18 cellular contexts compared by ENCODE assay signal in the genomic region with DNA sequence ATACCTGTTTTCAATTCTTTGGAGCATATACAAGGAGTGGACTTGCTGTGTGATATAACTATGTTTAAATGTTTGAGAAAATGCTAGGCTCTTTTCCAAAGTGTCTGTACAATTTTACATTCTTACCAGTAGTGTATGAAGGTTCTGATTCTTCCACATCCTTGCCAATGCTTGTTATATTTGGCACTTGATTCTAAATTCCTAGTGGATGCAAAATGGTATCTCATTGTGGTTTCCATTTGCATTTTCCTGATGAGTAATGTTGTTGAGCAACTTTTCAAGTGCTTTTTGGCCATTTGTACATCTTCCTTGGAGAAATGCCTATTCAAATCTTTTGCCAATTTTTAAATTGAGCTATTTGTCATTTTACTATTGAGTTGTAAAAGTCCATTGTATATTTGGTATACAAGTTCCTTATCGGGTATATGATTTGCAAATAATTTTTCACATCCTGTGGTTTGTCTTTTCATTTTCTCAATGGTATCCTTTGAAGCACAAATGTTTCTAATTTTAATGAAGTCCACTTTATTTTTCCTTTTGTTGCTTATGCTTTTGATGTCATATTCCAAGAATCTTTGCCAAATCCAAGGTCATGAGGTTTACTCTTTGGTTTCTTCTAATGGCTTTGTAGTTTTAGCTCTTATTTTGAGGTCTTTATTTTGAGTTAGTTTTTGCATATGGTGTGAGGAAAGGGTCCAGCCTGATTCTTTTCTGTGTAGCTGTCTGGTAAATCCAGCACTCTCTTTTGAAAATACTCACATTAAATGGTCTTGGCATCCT. TPM values are rescaled to one million over a fixed set of nuclear protein-coding genes. Genes with fewer than 3 reads are reported as not detected.
DNase-seq lines count a peak whose midpoint lies in the region; ATAC-seq and TF ChIP-seq lines count a peak whose summit lies in the region.
"Had no signal": no experiment of that assay in that cellular context is flagged by ENCODE, and none has a peak within 500 bp of the region (broad histone marks: within the 10 kb centered on the region; RNA-seq: fewer than 3 reads in every experiment).

No MANE protein-coding gene starts in this region.

- no peaks in the 10 kb centered on the region for H3K27me3 Mint-ChIP-seq in glutamatergic neuron (ENCODE audit: unreplicated experiment)

- H3K4me1 ChIP-seq in left lung = no peaks in the 10 kb centered on the region
- H3K4me1 ChIP-seq: gastrocnemius medialis, SJCRH30 had no signal

- H3K4me3 Mint-ChIP-seq in glutamatergic neuron (ENCODE audit: unreplicated experiment) = no peak overlapping the region
- H3K4me3 Mint-ChIP-seq: activated T-cell treated with anti-CD3 and anti-CD28 coated beads, Interleukin-2, amount 50 U/mL, for 72 hours; central memory CD8-positive, alpha-beta T cell; natural killer cell treated with Interleukin-12 subunit alpha and Interleukin-12 subunit beta and Interleukin-15 and Interleukin-18, amount 100 ng/mL, for 72 hours had no signal

- TF ChIP-seq CTCF in cardiac fibroblast (IDR thresholded peaks at IDR 0.05; ENCODE audit: low read depth, low read length) (peak; percentile 30), left lung (IDR thresholded peaks at IDR 0.05) (no peak), glutamatergic neuron (IDR thresholded peaks at IDR 0.05; ENCODE audit: partially characterized antibody, unreplicated experiment) (no peak)

- H3K4me3 ChIP-seq in cardiac fibroblast (replicated peaks in 1 of 2; ENCODE audit: low read depth in 2 of 2, low read length in 2 of 2) = no peak overlapping the region
- H3K4me3 ChIP-seq in left lung = no peak overlapping the region
- H3K4me3 ChIP-seq: gastrocnemius medialis, SJCRH30, skin epidermis, thoracic aorta had no signal

- H3K36me3 Mint-ChIP-seq in glutamatergic neuron (ENCODE audit: unreplicated experiment) = no peaks in the 10 kb centered on the region
- H3K36me3 Mint-ChIP-seq: natural killer cell treated with Interleukin-12 subunit alpha and Interleukin-12 subunit beta and Interleukin-15 and Interleukin-18, amount 100 ng/mL, for 72 hours had no signal

- no peaks in the 10 kb centered on the region for H3K27me3 ChIP-seq in left lung
- H3K27me3 ChIP-seq: gastrocnemius medialis, SJCRH30 had no signal

- H3K27ac ChIP-seq in left lung = no peak overlapping the region
- H3K27ac ChIP-seq: gastrocnemius medialis, SJCRH30, skin epidermis, thoracic aorta had no signal

- no peaks in the 10 kb centered on the region for H3K4me1 Mint-ChIP-seq in glutamatergic neuron (ENCODE audit: low read depth, unreplicated experiment)
- H3K4me1 Mint-ChIP-seq: central memory CD8-positive, alpha-beta T cell had no signal

- no peaks in the 10 kb centered on the region for H3K36me3 ChIP-seq in left lung
- H3K36me3 ChIP-seq: gastrocnemius medialis, SJCRH30, thoracic aorta had no signal

- no peaks in the 10 kb centered on the region for H3K9me3 ChIP-seq in left lung
- H3K9me3 ChIP-seq: Caco-2, gastrocnemius medialis, SJCRH30, thoracic aorta had no signal

- peak; percentile 52 for ATAC-seq in left lung
- ATAC-seq in HG02938 (IDR thresholded peaks at IDR 0.05; ENCODE audit: unreplicated experiment) = no peak
- no peak for ATAC-seq in HG02885 (IDR thresholded peaks at IDR 0.05; ENCODE audit: poor library complexity, unreplicated experiment)
- ATAC-seq: activated T-cell treated with anti-CD3 and anti-CD28 coated beads, Interleukin-2, amount 50 U/mL, for 72 hours; gastrocnemius medialis; natural killer cell treated with Interleukin-12 subunit alpha and Interleukin-12 subunit beta and Interleukin-15 and Interleukin-18, amount 100 ng/mL, for 72 hours had no signal

- H3K27ac Mint-ChIP-seq in glutamatergic neuron (ENCODE audit: unreplicated experiment) = no peak overlapping the region
- H3K27ac Mint-ChIP-seq: activated T-cell treated with anti-CD3 and anti-CD28 coated beads, Interleukin-2, amount 50 U/mL, for 72 hours; natural killer cell treated with Interleukin-12 subunit alpha and Interleukin-12 subunit beta and Interleukin-15 and Interleukin-18, amount 100 ng/mL, for 72 hours had no signal

- intact Hi-C loops in left lung (cut with DNase I) = no loop called here

- no peaks in the 10 kb centered on the region for H3K9me3 Mint-ChIP-seq in glutamatergic neuron (ENCODE audit: unreplicated experiment)
- H3K9me3 Mint-ChIP-seq: activated T-cell treated with anti-CD3 and anti-CD28 coated beads, Interleukin-2, amount 50 U/mL, for 72 hours; central memory CD8-positive, alpha-beta T cell; natural killer cell treated with Interleukin-12 subunit alpha and Interleukin-12 subunit beta and Interleukin-15 and Interleukin-18, amount 100 ng/mL, for 72 hours had no signal

- peak; percentile 24 for DNase-seq in COLO829 (ENCODE audit: low spot score)
- DNase-seq in LHCN-M2 (ENCODE audit: low read depth) = peak; percentile 93
- peak; percentile 95 to 98 for DNase-seq in cardiac fibroblast (ENCODE audit: low read depth in 2 of 2)
- DNase-seq in left lung = no peak
- no peak for DNase-seq in NCI-H146 treated with DMSO at 0.1 percent for 48 hours (lab: John Stamatoyannopoulos, UW; ENCODE audit: unreplicated experiment)
- DNase-seq in glutamatergic neuron = no peak
- DNase-seq: activated T-cell treated with anti-CD3 and anti-CD28 coated beads, Interleukin-2, amount 50 U/mL, for 72 hours; Caco-2; gastrocnemius medialis; left cardiac atrium; NCI-H1417 treated with DMSO at 0.1 percent for 48 hours; SJCRH30 had no signal

RNA-seq across cellular contexts. Expression of a gene that starts 33.2 kb away (rescaled TPM):
- total RNA-seq in LHCN-M2 (2014; rRNA removed) (12.2 and 16.8 TPM in 2 replicates), left lung (10 to 100 TPM; 13.9 to 16.0 TPM), glutamatergic neuron (ENCODE audit: unreplicated experiment) (12.0 TPM)
- 4.2 TPM for polyA plus RNA-seq in LHCN-M2 (2012)

Comparison
In these comparisons a context has a peak if more than half of its experiments do, and no peak if none do; other contexts are left out.
1. DNase-seq: peak in COLO829 (single experiment), LHCN-M2 (single experiment) and cardiac fibroblast (2 of 2); none in left lung (0 of 2), NCI-H146 treated with DMSO at 0.1 percent for 48 hours (single experiment) and glutamatergic neuron (single experiment).